16 cellular contexts compared by ENCODE assay signal in genomic region chr7:102190777-102191176, GRCh38.
"Had no signal": no experiment of that assay in that cellular context is flagged by ENCODE, and none has a peak within 500 bp of the region (broad histone marks: within the 10 kb centered on the region; RNA-seq: fewer than 3 reads in every experiment).

No MANE protein-coding gene starts in this region.

- H3K4me3 ChIP-seq: heart right ventricle, mucosa of descending colon, ovary, prostate gland, upper lobe of left lung had no signal

- H3K9me3 ChIP-seq: heart right ventricle, mucosa of descending colon, ovary, prostate gland, SK-N-SH, upper lobe of left lung had no signal

- DNase-seq: activated naive CD4-positive, alpha-beta T cell treated with anti-CD3 and anti-CD28 coated beads for 36 hours; activated T-cell treated with anti-CD3 and anti-CD28 coated beads, Interleukin-2, amount 50 U/mL, for 24 hours; amygdala; foreskin fibroblast; heart right ventricle; mesendoderm; mucosa of descending colon; ovary; SK-N-SH; stimulated activated CD4-positive, alpha-beta T cell treated with anti-CD3 and anti-CD28 coated beads, Interleukin-2, amount 100 ng/mL, for 48 hours; stimulated activated CD8-positive, alpha-beta memory T cell treated with anti-CD3 and anti-CD28 coated beads, Interleukin-4, amount 100 ng/mL, for 48 hours; stimulated activated naive CD4-positive, alpha-beta T cell; upper lobe of left lung; WERI-Rb-1 had no signal

- H3K4me3 Mint-ChIP-seq: activated naive CD4-positive, alpha-beta T cell treated with anti-CD3 and anti-CD28 coated beads for 36 hours; activated T-cell treated with anti-CD3 and anti-CD28 coated beads, Interleukin-2, amount 50 U/mL, for 24 hours had no signal

- H3K27ac Mint-ChIP-seq: activated naive CD4-positive, alpha-beta T cell treated with anti-CD3 and anti-CD28 coated beads for 36 hours; activated T-cell treated with anti-CD3 and anti-CD28 coated beads, Interleukin-2, amount 50 U/mL, for 24 hours; activated T-helper 2 cell treated with anti-CD3 and anti-CD28 coated beads, Interferon-gamma antibody, Interleukin-2, Interleukin-4, amounts not matched to agents 10 μg/mL and 5 μg/mL and 100 μg/mL, durations not matched to agents 14 hours and 24 hours and 36 hours had no signal

- H3K27me3 Mint-ChIP-seq: activated T-cell treated with anti-CD3 and anti-CD28 coated beads, Interleukin-2, amount 50 U/mL, for 24 hours had no signal

- H3K9ac ChIP-seq: SK-N-SH had no signal

- H3K4me2 ChIP-seq: SK-N-SH had no signal

- H3K36me3 ChIP-seq: ovary had no signal

- H3K27ac ChIP-seq: ovary, prostate gland, upper lobe of left lung, WERI-Rb-1 had no signal

- H3K27me3 ChIP-seq: heart right ventricle, ovary, upper lobe of left lung had no signal

- H3K9me3 Mint-ChIP-seq: activated naive CD4-positive, alpha-beta T cell treated with anti-CD3 and anti-CD28 coated beads for 36 hours; activated T-cell treated with anti-CD3 and anti-CD28 coated beads, Interleukin-2, amount 50 U/mL, for 24 hours; activated T-helper 2 cell treated with anti-CD3 and anti-CD28 coated beads, Interferon-gamma antibody, Interleukin-2, Interleukin-4, amounts not matched to agents 10 μg/mL and 5 μg/mL and 100 μg/mL, durations not matched to agents 14 hours and 24 hours and 36 hours had no signal

- H3K4me1 ChIP-seq: prostate gland, upper lobe of left lung had no signal
